Comparison of ENCODE assay signal across 23 cellular contexts in genomic region chr3:55615039-55615693, GRCh38.
DNase-seq lines count a peak whose midpoint lies in the region; ATAC-seq and TF ChIP-seq lines count a peak whose summit lies in the region.
"Had no signal": no experiment of that assay in that cellular context is flagged by ENCODE, and none has a peak within 500 bp of the region (broad histone marks: within the 10 kb centered on the region; RNA-seq: fewer than 3 reads in every experiment).

No MANE protein-coding gene starts in this region.

- no peaks in the 10 kb centered on the region for H3K27me3 ChIP-seq in HUES64 (ENCODE audit: insufficient read depth, low read length)
- peaks cover 6% of the 10 kb centered on the region; the same call in 1 of the 2 replicates for H3K27me3 ChIP-seq in iPS-20b (ENCODE audit: insufficient read depth, low read length)
- H3K27me3 ChIP-seq in smooth muscle cell (ENCODE audit: low read depth), result no peaks in the 10 kb centered on the region
- H3K27me3 ChIP-seq in SK-N-SH (ENCODE audit: insufficient read depth), result no peaks in the 10 kb centered on the region
- H3K27me3 ChIP-seq: SJSA1 had no signal

- CTCF ChIA-PET in WTC11 (lab: Charles Lee), result interaction anchor here (0.6 to 2.0 kb wide), 3 partner anchors 16 to 61 kb away, joined by 3 to 9 read pairs (median 4); no protein-coding TSS in a partner anchor
- CTCF ChIA-PET in SK-N-SH (lab: Yijun Ruan, JAX), result no interaction called here

- DNase-seq in WTC11 (ENCODE audit: low spot score) (no peak), smooth muscle cell (lab: John Stamatoyannopoulos, UW; ENCODE audit: unreplicated experiment) (no peak), SK-N-SH (no peak)
- DNase-seq: activated CD4-positive, alpha-beta T cell treated with anti-CD3 and anti-CD28 coated beads for 36 hours; activated naive CD4-positive, alpha-beta T cell treated with anti-CD3 and anti-CD28 coated beads, Interleukin-2, amount 50 U/mL, for 16 hours; activated T-cell treated with anti-CD3 and anti-CD28 coated beads, Interleukin-2, amount 50 U/mL, for 48 hours; cerebellar nuclear complex; effector CD4-positive, alpha-beta T cell; Kasumi-1; naive B cell; NCI-H1092 treated with DMSO at 0.1 percent for 48 hours; NCI-H2029; NCI-H226; NCI-H82; PC-9 had no signal

- no peak for TF ChIP-seq EP300 in SK-N-SH (IDR thresholded peaks at IDR 0.05; ENCODE audit: borderline replicate concordance in 1 of 2, low read depth in 1 of 2, low read length in 1 of 2)

- H3K4me2 ChIP-seq in smooth muscle cell (peak overlapping the region; percentile 17), SK-N-SH (no peak overlapping the region)
- H3K4me2 ChIP-seq: PC-9 had no signal

- 36% methylated on average over 1 of the region's 4 CpGs for WGBS in HUES64
- 34% methylated on average over 4 of the region's 4 CpGs for WGBS in smooth muscle cell (ENCODE audit: low lambda C conversion rate)
- 75% methylated on average over 4 of the region's 4 CpGs for WGBS in SK-N-SH (ENCODE audit: low lambda C conversion rate)

- H4K20me1 ChIP-seq in smooth muscle cell (ENCODE audit: low read depth), result no peaks in the 10 kb centered on the region
- H4K20me1 ChIP-seq in SK-N-SH (ENCODE audit: insufficient read depth), result no peaks in the 10 kb centered on the region

- H3K79me2 ChIP-seq in smooth muscle cell (ENCODE audit: low read depth), result no peaks in the 10 kb centered on the region
- H3K79me2 ChIP-seq in SK-N-SH (ENCODE audit: insufficient read depth), result no peaks in the 10 kb centered on the region
- H3K79me2 ChIP-seq: parathyroid adenoma had no signal

- H3K9ac ChIP-seq in HUES64 (ENCODE audit: low read depth, low read length) (no peak overlapping the region), iPS-20b (ENCODE audit: low read depth, low read length) (no peak overlapping the region), smooth muscle cell (ENCODE audit: low read depth) (no peak overlapping the region), SK-N-SH (no peak overlapping the region)
- H3K9ac ChIP-seq: parathyroid adenoma had no signal

- H3K4me1 ChIP-seq in HUES64 (ENCODE audit: insufficient read depth, low read length) (peaks cover 44% of the 10 kb centered on the region), iPS-20b (ENCODE audit: insufficient read depth, low read length) (peaks cover 26% of the 10 kb centered on the region), smooth muscle cell (ENCODE audit: low read depth) (peaks cover 23% of the 10 kb centered on the region), SK-N-SH (ENCODE audit: control insufficient read depth in 1 of 2, insufficient read depth in 2 of 2, low read depth in 1 of 2, low read length in 1 of 2) (0 out of 4 replicates have a peak, but pooled peaks cover 0 to 4% of the 10 kb centered on the region in 2 experiments)
- H3K4me1 ChIP-seq: parathyroid adenoma had no signal

- H3K36me3 ChIP-seq in HUES64 (ENCODE audit: insufficient read depth, low read length) (no peaks in the 10 kb centered on the region), iPS-20b (ENCODE audit: insufficient read depth, low read depth, low read length) (no peaks in the 10 kb centered on the region), smooth muscle cell (ENCODE audit: low read depth) (no peaks in the 10 kb centered on the region), SK-N-SH (replicated peaks in 1 of 2; ENCODE audit: control insufficient read depth in 1 of 2, insufficient read depth in 2 of 2, low read length in 1 of 2) (no peaks in the 10 kb centered on the region)
- H3K36me3 ChIP-seq: SJSA1 had no signal

- TF ChIP-seq CTCF in WTC11 (IDR thresholded peaks at IDR 0.05) (no peak), smooth muscle cell (IDR thresholded peaks at IDR 0.05; ENCODE audit: borderline replicate concordance, insufficient read depth, poor library complexity, severe bottlenecking) (no peak), SK-N-SH (IDR thresholded peaks at IDR 0.05) (no peak)

- ATAC-seq in WTC11 (peak; percentile 67), GM19397 (IDR thresholded peaks at IDR 0.05; ENCODE audit: unreplicated experiment) (no peak), HG03025 (IDR thresholded peaks at IDR 0.05; ENCODE audit: low FRiP score, unreplicated experiment) (no peak)
- ATAC-seq: activated CD4-positive, alpha-beta T cell treated with anti-CD3 and anti-CD28 coated beads for 36 hours had no signal

- peak overlapping the region; percentile 47 for H3K4me3 Mint-ChIP-seq in WTC11
- H3K4me3 Mint-ChIP-seq: activated CD4-positive, alpha-beta T cell treated with anti-CD3 and anti-CD28 coated beads for 36 hours; memory B cell; naive B cell; T-helper 1 cell treated with Interleukin-12 subunit alpha and Interleukin-12 subunit beta and Interleukin-4 antibody, amounts not matched to agents 30 μg/mL and 1 μg/mL, for 36 hours had no signal

- no peaks in the 10 kb centered on the region for H3K9me3 Mint-ChIP-seq in WTC11
- H3K9me3 Mint-ChIP-seq: memory B cell; T-helper 1 cell treated with Interleukin-12 subunit alpha and Interleukin-12 subunit beta and Interleukin-4 antibody, amounts not matched to agents 30 μg/mL and 1 μg/mL, for 36 hours had no signal

- H3K4me3 ChIP-seq in HUES64 (ENCODE audit: low read length) (0 out of 2 replicates have a peak overlapping the region, but pooled peaks have one; percentile 8), iPS-20b (ENCODE audit: low read length) (peak overlapping the region; percentile 33), smooth muscle cell (no peak overlapping the region), SK-N-SH (ENCODE audit: low read depth in 2 of 2, low read length in 1 of 2) (no peak overlapping the region)
- H3K4me3 ChIP-seq: PC-9, SJSA1 had no signal

- peaks cover 20% of the 10 kb centered on the region for H3F3A ChIP-seq in smooth muscle cell (ENCODE audit: low read depth)
- H3F3A ChIP-seq in SK-N-SH (replicated peaks; ENCODE audit: insufficient read depth), result no peaks in the 10 kb centered on the region

- POLR2A ChIA-PET in WTC11 (lab: Charles Lee) (interaction anchor here (1.0 kb wide), 1 partner anchor 17 kb away, joined by 3 read pairs; no protein-coding TSS in a partner anchor), SK-N-SH (lab: Yijun Ruan, JAX) (no interaction called here)

- TF ChIP-seq RAD21 in SK-N-SH (IDR thresholded peaks at IDR 0.05; ENCODE audit: low read length), result no peak

- H3K9me3 ChIP-seq in HUES64 (ENCODE audit: insufficient read depth, low read depth, low read length), result no peaks in the 10 kb centered on the region
- no peaks in the 10 kb centered on the region for H3K9me3 ChIP-seq in iPS-20b (ENCODE audit: insufficient read depth, low read depth, low read length)
- H3K9me3 ChIP-seq in smooth muscle cell (replicated peaks; ENCODE audit: low read depth), result no peaks in the 10 kb centered on the region
- H3K9me3 ChIP-seq in SK-N-SH, result no peaks in the 10 kb centered on the region
- H3K9me3 ChIP-seq: SJSA1 had no signal

- peak overlapping the region; percentile 97 for H3K27ac Mint-ChIP-seq in WTC11
- H3K27ac Mint-ChIP-seq: activated CD4-positive, alpha-beta T cell treated with anti-CD3 and anti-CD28 coated beads for 36 hours; memory B cell; naive B cell; T-helper 1 cell treated with Interleukin-12 subunit alpha and Interleukin-12 subunit beta and Interleukin-4 antibody, amounts not matched to agents 30 μg/mL and 1 μg/mL, for 36 hours had no signal

- no peaks in the 10 kb centered on the region for H3K9me2 ChIP-seq in SK-N-SH

- H3K36me3 Mint-ChIP-seq in WTC11, result no peaks in the 10 kb centered on the region
- H3K36me3 Mint-ChIP-seq: memory B cell, naive B cell had no signal

- H3K27ac ChIP-seq in HUES64 (ENCODE audit: low read depth, low read length) (peak overlapping the region; percentile 80), iPS-20b (ENCODE audit: low read length) (no peak overlapping the region), smooth muscle cell (ENCODE audit: low read depth) (peak overlapping the region; percentile 26), SK-N-SH (ENCODE audit: low read depth in 2 of 2, low read length in 1 of 2) (no peak overlapping the region)
- H3K27ac ChIP-seq: parathyroid adenoma, PC-9, SJSA1 had no signal

- H3K4me1 Mint-ChIP-seq in WTC11, result peaks cover 69% of the 10 kb centered on the region
- H3K4me1 Mint-ChIP-seq: activated CD4-positive, alpha-beta T cell treated with anti-CD3 and anti-CD28 coated beads for 36 hours; memory B cell; naive B cell had no signal

- peaks cover 6% of the 10 kb centered on the region; the same call in 1 of the 2 replicates for H3K27me3 Mint-ChIP-seq in WTC11 (ENCODE audit: low read depth)
- H3K27me3 Mint-ChIP-seq: memory B cell, naive B cell had no signal

- H2AFZ ChIP-seq in smooth muscle cell (ENCODE audit: low read depth) (peak overlapping the region; percentile 11), SK-N-SH (ENCODE audit: low read depth) (no peak overlapping the region)
- H2AFZ ChIP-seq: parathyroid adenoma, PC-9 had no signal

TF ChIP-seq in WTC11, 78 proteins besides CTCF, POLR2A, EP300 and RAD21:
- no peak for TF ChIP-seq TCF7 (CRISPR knock-in tag; IDR thresholded peaks at IDR 0.05; ENCODE audit: low read depth)
- TF ChIP-seq, protein P1, sequence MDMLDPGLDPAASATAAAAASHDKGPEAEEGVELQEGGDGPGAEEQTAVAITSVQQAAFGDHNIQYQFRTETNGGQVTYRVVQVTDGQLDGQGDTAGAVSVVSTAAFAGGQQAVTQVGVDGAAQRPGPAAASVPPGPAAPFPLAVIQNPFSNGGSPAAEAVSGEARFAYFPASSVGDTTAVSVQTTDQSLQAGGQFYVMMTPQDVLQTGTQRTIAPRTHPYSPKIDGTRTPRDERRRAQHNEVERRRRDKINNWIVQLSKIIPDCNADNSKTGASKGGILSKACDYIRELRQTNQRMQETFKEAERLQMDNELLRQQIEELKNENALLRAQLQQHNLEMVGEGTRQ (CRISPR knock-in tag; IDR thresholded peaks at IDR 0.05), result no peak

TF ChIP-seq in SK-N-SH, 30 proteins besides CTCF, POLR2A, EP300 and RAD21:
- TF ChIP-seq TEAD4 (IDR thresholded peaks at IDR 0.05; ENCODE audit: borderline replicate concordance, insufficient read depth) (no peak), FOXM1 (IDR thresholded peaks at IDR 0.05; ENCODE audit: low read depth) (no peak), MXI1 (IDR thresholded peaks at IDR 0.05; ENCODE audit: low read depth, low read length) (no peak), GATA2 (CRISPR knock-in tag; IDR thresholded peaks at IDR 0.05) (no peak), NRF1 (IDR thresholded peaks at IDR 0.05; ENCODE audit: low read depth, low read length) (no peak)
- TF ChIP-seq, protein P2, sequence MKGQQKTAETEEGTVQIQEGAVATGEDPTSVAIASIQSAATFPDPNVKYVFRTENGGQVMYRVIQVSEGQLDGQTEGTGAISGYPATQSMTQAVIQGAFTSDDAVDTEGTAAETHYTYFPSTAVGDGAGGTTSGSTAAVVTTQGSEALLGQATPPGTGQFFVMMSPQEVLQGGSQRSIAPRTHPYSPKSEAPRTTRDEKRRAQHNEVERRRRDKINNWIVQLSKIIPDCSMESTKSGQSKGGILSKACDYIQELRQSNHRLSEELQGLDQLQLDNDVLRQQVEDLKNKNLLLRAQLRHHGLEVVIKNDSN (IDR thresholded peaks at IDR 0.05; ENCODE audit: borderline replicate concordance, low read depth), result no peak

Comparison
In these comparisons a context has a peak if more than half of its experiments do, and no peak if none do; other contexts are left out.
1. H3K27ac ChIP-seq: peak in HUES64 (single experiment) and smooth muscle cell (single experiment); none in iPS-20b (single experiment) and SK-N-SH (0 of 2).
2. H3K4me3 ChIP-seq: peak in HUES64 (single experiment) and iPS-20b (single experiment); none in smooth muscle cell (single experiment) and SK-N-SH (0 of 2).